In genomic region chr10:124467165-124467564, GRCh38 we compare ENCODE assay signal across 1 cellular context.
TF ChIP-seq lines count a peak whose summit lies in the region.

No MANE protein-coding gene starts in this region.

TF ChIP-seq in H1, 55 proteins besides CTCF, POLR2A, EP300 and RAD21:
- TF ChIP-seq HDAC2 (IDR thresholded peaks at IDR 0.05; ENCODE audit: borderline replicate concordance in 1 of 2, low read depth in 2 of 2, low read length in 2 of 2) (no peak), SP2 (IDR thresholded peaks at IDR 0.05; ENCODE audit: low read length) (no peak), BCL11A (IDR thresholded peaks at IDR 0.05; ENCODE audit: low read depth in 2 of 2, low read length in 2 of 2) (no peak), NRF1 (IDR thresholded peaks at IDR 0.05; ENCODE audit: low read depth, low read length) (no peak), SP4 (IDR thresholded peaks at IDR 0.05; ENCODE audit: low read length) (no peak), ZNF274 (IDR thresholded peaks at IDR 0.05; ENCODE audit: borderline replicate concordance, extremely low read depth, low read length) (no peak), ATF3 (IDR thresholded peaks at IDR 0.05; ENCODE audit: insufficient read depth, low read depth, low read length) (no peak), POLR2AphosphoS5 (IDR thresholded peaks at IDR 0.05; ENCODE audit: low read depth, low read length) (no peak), TCF12 (IDR thresholded peaks at IDR 0.05; ENCODE audit: low read depth, low read length) (no peak), EZH2 (IDR thresholded peaks at IDR 0.05; ENCODE audit: low read depth, low read length, severe bottlenecking) (no peak), ATF2 (IDR thresholded peaks at IDR 0.05; ENCODE audit: low read length) (no peak), NANOG (IDR thresholded peaks at IDR 0.05; ENCODE audit: insufficient read depth, low read depth, low read length, poor library complexity, severe bottlenecking) (no peak), TAF7 (optimal IDR thresholded peaks at IDR 0.05; ENCODE audit: borderline replicate concordance, low read depth, low read length) (no peak), RFX5 (IDR thresholded peaks at IDR 0.05; ENCODE audit: borderline replicate concordance, low read depth, low read length) (no peak)
